2 cellular contexts compared by ENCODE assay signal in the genomic region with DNA sequence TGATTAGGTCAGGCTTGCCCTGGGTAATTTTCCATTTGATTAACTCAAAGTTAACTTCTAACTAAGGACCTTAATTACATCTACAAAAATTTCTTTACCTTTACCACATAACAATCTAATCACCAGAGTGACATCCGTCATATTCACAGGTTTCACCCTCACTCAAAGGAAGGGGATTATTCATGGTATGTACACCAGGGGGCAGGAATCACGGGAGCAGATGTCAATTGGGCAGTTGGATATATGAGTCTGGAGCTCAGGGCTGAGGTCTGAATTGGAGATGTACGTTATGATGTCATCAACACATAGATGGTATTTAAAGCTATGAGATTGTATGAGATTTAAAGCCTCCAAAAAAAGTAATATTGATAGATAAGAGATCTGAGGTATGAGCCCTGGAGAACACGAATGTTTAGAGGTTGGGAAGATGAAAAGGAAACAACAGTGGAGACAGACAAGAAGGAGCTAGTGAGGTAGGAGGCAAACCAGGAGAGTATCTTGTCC.
TF ChIP-seq lines count a peak whose summit lies in the region.

No MANE protein-coding gene starts in this region.

TF ChIP-seq in HepG2, 621 proteins besides CTCF, POLR2A, EP300 and RAD21:
- TF ChIP-seq ATF7 (IDR thresholded peaks at IDR 0.05) (peak; percentile 73), ATF7 (CRISPR knock-in tag; IDR thresholded peaks at IDR 0.05) (no peak), ZNF549 (CRISPR knock-in tag; IDR thresholded peaks at IDR 0.05) (no peak)

TF ChIP-seq in H1, 55 proteins besides CTCF, POLR2A, EP300 and RAD21:
- TF ChIP-seq EZH2 (IDR thresholded peaks at IDR 0.05; ENCODE audit: low read depth, low read length, severe bottlenecking) (no peak), EGR1 (IDR thresholded peaks at IDR 0.05; ENCODE audit: borderline replicate concordance, low read depth, low read length) (no peak)
